9 cellular contexts compared by ENCODE assay signal in the genomic region with DNA sequence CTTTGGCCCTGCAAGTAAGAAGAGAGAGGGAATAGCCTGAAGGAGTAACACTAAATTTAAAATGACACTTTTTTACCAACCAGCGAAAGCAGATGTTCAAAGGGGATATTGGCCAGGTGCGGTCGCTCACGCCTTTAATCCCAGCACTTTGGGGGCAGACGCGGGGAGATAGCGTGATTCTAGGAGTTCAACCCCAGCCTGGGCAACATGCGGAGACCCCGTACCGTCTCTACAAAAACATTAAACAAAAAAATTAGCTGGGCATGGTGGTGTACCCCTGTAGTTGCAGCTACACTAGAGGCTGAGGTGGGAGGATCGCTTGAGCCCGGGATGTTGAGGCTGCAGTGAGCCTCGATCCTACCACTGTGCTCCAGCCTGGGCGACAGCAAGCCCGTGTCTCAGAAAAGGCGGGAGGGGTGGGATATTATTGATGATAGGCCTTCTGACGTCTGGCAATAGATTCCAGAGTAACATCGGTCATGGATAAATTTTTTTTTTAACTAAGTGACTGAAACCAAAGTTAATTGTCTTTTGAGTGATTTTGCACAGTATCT. TPM values are rescaled to one million over a fixed set of nuclear protein-coding genes. Genes with fewer than 3 reads are reported as not detected.
DNase-seq lines count a peak whose midpoint lies in the region; ATAC-seq lines count a peak whose summit lies in the region.
"Had no signal": no experiment of that assay in that cellular context is flagged by ENCODE, and none has a peak within 500 bp of the region (broad histone marks: within the 10 kb centered on the region; RNA-seq: fewer than 3 reads in every experiment).

No MANE protein-coding gene starts in this region.

- H3K27me3 Mint-ChIP-seq in activated CD8-positive, alpha-beta memory T cell treated with anti-CD3 and anti-CD28 coated beads, Interleukin-2, amount 10 ng/mL, durations not matched to agents 7 days and 5 days = no peaks in the 10 kb centered on the region

- H3K9me3 ChIP-seq in SJSA1 (replicated peaks) (no peaks in the 10 kb centered on the region), iPS DF 6.9 (ENCODE audit: control insufficient read depth, insufficient read depth, low read length) (no peaks in the 10 kb centered on the region), subcutaneous abdominal adipose tissue (ENCODE audit: control insufficient read depth in 5 of 5, low read length in 5 of 5) (no peaks in the 10 kb centered on the region)

- peaks cover 23% of the 10 kb centered on the region for H3K36me3 Mint-ChIP-seq in activated CD8-positive, alpha-beta memory T cell treated with anti-CD3 and anti-CD28 coated beads, Interleukin-2, amount 10 ng/mL, durations not matched to agents 7 days and 5 days

- H3K27ac Mint-ChIP-seq in activated CD8-positive, alpha-beta memory T cell treated with anti-CD3 and anti-CD28 coated beads, Interleukin-2, amount 10 ng/mL, durations not matched to agents 7 days and 5 days = no peak overlapping the region
- H3K27ac Mint-ChIP-seq: dendritic cell treated with granulocyte-macrophage colony-stimulating factor and Interleukin-4, amounts not matched to agents 40 ng/mL and 50 ng/mL, for 4 days had no signal

- CTCF ChIA-PET in activated CD8-positive, alpha-beta memory T cell treated with anti-CD3 and anti-CD28 coated beads, Interleukin-2, amount 10 ng/mL, durations not matched to agents 7 days and 5 days (lab: Charles Lee) = interaction anchor here (1.1 to 1.2 kb wide), 3 partner anchors 10 to 177 kb away, joined by 3 to 10 read pairs (median 3); no protein-coding TSS in a partner anchor

- peaks cover 40% of the 10 kb centered on the region for H3K4me1 Mint-ChIP-seq in activated CD8-positive, alpha-beta memory T cell treated with anti-CD3 and anti-CD28 coated beads, Interleukin-2, amount 10 ng/mL, durations not matched to agents 7 days and 5 days

- H3K4me3 ChIP-seq in SJSA1 (peak overlapping the region; percentile 68), iPS DF 6.9 (ENCODE audit: low read length) (peak overlapping the region; percentile 86; the same call in 1 of the 2 replicates), subcutaneous abdominal adipose tissue (ENCODE audit: low read depth in 1 of 5, low read length in 5 of 5) (peak overlapping the region; percentile 92 to 99 (median 98))

- peak overlapping the region; percentile 96 to 100 (median 99) for H3K9ac ChIP-seq in subcutaneous abdominal adipose tissue (ENCODE audit: low read length in 5 of 5)

- H3K36me3 ChIP-seq in SJSA1 = peaks cover 16% of the 10 kb centered on the region
- no peaks in the 10 kb centered on the region for H3K36me3 ChIP-seq in iPS DF 6.9 (ENCODE audit: control insufficient read depth, insufficient read depth, low read length)
- H3K36me3 ChIP-seq in subcutaneous abdominal adipose tissue (ENCODE audit: control insufficient read depth in 5 of 5, insufficient read depth in 5 of 5, low read length in 5 of 5) = peaks cover 0 to 14% (median 7%) of the 10 kb centered on the region in 5 donors

- H3K27me3 ChIP-seq in SJSA1 (replicated peaks) (no peaks in the 10 kb centered on the region), iPS DF 6.9 (ENCODE audit: control insufficient read depth, insufficient read depth, low read length) (no peaks in the 10 kb centered on the region), subcutaneous abdominal adipose tissue (ENCODE audit: control insufficient read depth in 5 of 5, insufficient read depth in 4 of 5, low read length in 5 of 5) (no peaks in the 10 kb centered on the region)

- peaks cover 15% of the 10 kb centered on the region for H3K4me1 ChIP-seq in SJSA1 (replicated peaks)
- H3K4me1 ChIP-seq in iPS DF 6.9 (ENCODE audit: control insufficient read depth, insufficient read depth, low read length) = no peaks in the 10 kb centered on the region
- peaks cover 0 to 52% (median 44%) of the 10 kb centered on the region in 5 donors for H3K4me1 ChIP-seq in subcutaneous abdominal adipose tissue (ENCODE audit: control insufficient read depth in 5 of 5, insufficient read depth in 5 of 5, low read length in 5 of 5)

- no CpG with 5 or more reads among the region's 18 CpGs for whole genome bisulfite sequencing in iPS DF 6.9 (ENCODE audit: insufficient coverage, insufficient read length)

- no peak overlapping the region for H3K4me3 Mint-ChIP-seq in activated CD8-positive, alpha-beta memory T cell treated with anti-CD3 and anti-CD28 coated beads, Interleukin-2, amount 10 ng/mL, durations not matched to agents 7 days and 5 days
- H3K4me3 Mint-ChIP-seq: dendritic cell treated with granulocyte-macrophage colony-stimulating factor and Interleukin-4, amounts not matched to agents 40 ng/mL and 50 ng/mL, for 4 days had no signal

- no peaks in the 10 kb centered on the region for H3K9me3 Mint-ChIP-seq in activated CD8-positive, alpha-beta memory T cell treated with anti-CD3 and anti-CD28 coated beads, Interleukin-2, amount 10 ng/mL, durations not matched to agents 7 days and 5 days (ENCODE audit: low read depth)
- H3K9me3 Mint-ChIP-seq: dendritic cell treated with granulocyte-macrophage colony-stimulating factor and Interleukin-4, amounts not matched to agents 40 ng/mL and 50 ng/mL, for 4 days had no signal

- DNase-seq in NCI-H82 (lab: John Stamatoyannopoulos, UW) = peak; percentile 38
- DNase-seq in NCI-H82 treated with DMSO at 0.1 percent for 48 hours (lab: John Stamatoyannopoulos, UW; ENCODE audit: unreplicated experiment) = no peak
- no peak for DNase-seq in SJSA1 (ENCODE audit: low read depth in 1 of 2, low spot score in 2 of 2)
- DNase-seq in iPS DF 6.9 (ENCODE audit: low read depth, low spot score) = no peak
- no peak for DNase-seq in activated CD8-positive, alpha-beta memory T cell treated with anti-CD3 and anti-CD28 coated beads, Interleukin-2, amount 10 ng/mL, durations not matched to agents 7 days and 5 days
- no peak for DNase-seq in posterior vena cava (ENCODE audit: low spot score)

- H3K27ac ChIP-seq in SJSA1 (peak overlapping the region; percentile 92), iPS DF 6.9 (ENCODE audit: low read length) (no peak overlapping the region), subcutaneous abdominal adipose tissue (ENCODE audit: low read depth, low read length) (peak overlapping the region; percentile 99)

- intact Hi-C loops in posterior vena cava (cut with DNase I) = no loop called here

- no peak for ATAC-seq in GM19328 (IDR thresholded peaks at IDR 0.05; ENCODE audit: unreplicated experiment)
- no peak for ATAC-seq in activated CD8-positive, alpha-beta memory T cell treated with anti-CD3 and anti-CD28 coated beads, Interleukin-2, amount 10 ng/mL, durations not matched to agents 7 days and 5 days

RNA-seq across cellular contexts. Expression of a gene that starts 1.1 kb away (rescaled TPM):
- total RNA-seq in SJSA1 (2014; rRNA removed; shearing (Covaris generic)) = 6.5 and 10.2 TPM in 2 replicates
- 1 to 10 TPM; 7.0 to 7.7 TPM for total RNA-seq in activated CD8-positive, alpha-beta memory T cell treated with anti-CD3 and anti-CD28 coated beads, Interleukin-2, amount 10 ng/mL, durations not matched to agents 7 days and 5 days
- total RNA-seq in posterior vena cava = 10 to 100 TPM; 22.1 to 27.9 TPM
